In the genomic region with DNA sequence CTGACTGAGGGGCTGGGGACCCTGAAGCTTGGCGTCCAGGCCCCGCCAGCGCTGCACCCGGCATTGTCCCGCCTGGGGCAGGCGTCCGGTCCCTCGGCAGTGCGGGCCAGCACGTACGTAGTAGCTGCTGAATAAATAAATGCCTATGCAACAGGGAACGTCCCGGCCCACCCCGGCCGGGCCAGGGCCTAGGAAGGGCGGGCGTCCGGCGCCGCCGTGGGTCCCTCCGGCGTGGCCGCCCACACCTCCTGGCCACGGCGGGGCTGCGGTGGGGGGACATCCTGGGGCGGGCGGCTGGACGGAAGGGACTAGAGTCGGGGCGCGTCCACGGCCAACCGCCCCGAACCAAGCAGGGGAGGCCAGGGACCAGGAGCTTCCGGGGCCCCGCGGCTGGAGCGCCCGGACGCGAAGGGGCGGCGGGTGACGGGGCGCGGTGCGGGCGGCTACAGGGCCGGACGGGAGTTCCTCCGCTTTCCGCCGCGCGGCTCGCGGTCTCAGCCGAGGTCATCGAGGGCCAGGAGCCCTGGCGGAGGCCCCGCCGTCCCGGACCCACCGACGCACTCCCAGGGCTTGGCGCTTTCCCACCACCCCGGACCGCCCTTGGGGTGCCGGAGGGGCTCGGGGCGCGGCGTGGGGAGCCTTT, we compare ENCODE assay signal across 8 cellular contexts. TPM values are rescaled to one million over a fixed set of nuclear protein-coding genes. Genes with fewer than 3 reads are reported as not detected.
A peak's percentile ranks its signal among the peaks of the same experiment; 100 is the strongest.
DNase-seq lines count a peak whose midpoint lies in the region; ATAC-seq and TF ChIP-seq lines count a peak whose summit lies in the region.

No MANE protein-coding gene starts in this region.

- H3K27ac Mint-ChIP-seq in effector memory CD8-positive, alpha-beta T cell: peak overlapping the region; percentile 39 to 87

- no peak for TF ChIP-seq EP300 in suprapubic skin (IDR thresholded peaks at IDR 0.05)

- TF ChIP-seq CTCF in lung (IDR thresholded peaks at IDR 0.05; ENCODE audit: control extremely low read depth, extremely low read depth): no peak
- no peak for TF ChIP-seq CTCF in suprapubic skin (IDR thresholded peaks at IDR 0.05)

- H3K36me3 Mint-ChIP-seq in effector memory CD8-positive, alpha-beta T cell (ENCODE audit: insufficient read depth): peaks cover 12% of the 10 kb centered on the region

- peak; percentile 48 for ATAC-seq in GM18907 (IDR thresholded peaks at IDR 0.05; ENCODE audit: unreplicated experiment)
- ATAC-seq in HG03066 (IDR thresholded peaks at IDR 0.05; ENCODE audit: low read depth, unreplicated experiment): peak; percentile 30
- peak; percentile 23 for ATAC-seq in effector memory CD8-positive, alpha-beta T cell (replicated peaks)
- ATAC-seq in lung (ENCODE audit: insufficient read depth, low FRiP score): peak; percentile 36

- peaks cover 5 to 6% of the 10 kb centered on the region in 2 donors for H3K4me1 ChIP-seq in lung (ENCODE audit: control insufficient read depth in 2 of 2, insufficient read depth in 2 of 2, low read length in 2 of 2)
- H3K4me1 ChIP-seq in suprapubic skin: peaks cover 46% of the 10 kb centered on the region

- H3K9me3 Mint-ChIP-seq in effector memory CD8-positive, alpha-beta T cell: no peaks in the 10 kb centered on the region

- H3K4me1 Mint-ChIP-seq in effector memory CD8-positive, alpha-beta T cell (ENCODE audit: low read depth in 2 of 2): peaks cover 0 to 5% of the 10 kb centered on the region in 2 donors

- peaks cover 0 to 3% of the 10 kb centered on the region in 2 donors for H3K9me3 ChIP-seq in lung (ENCODE audit: control insufficient read depth in 2 of 2, insufficient read depth in 1 of 2, low read length in 1 of 2)
- no peaks in the 10 kb centered on the region for H3K9me3 ChIP-seq in suprapubic skin

- peak; percentile 22 for DNase-seq in activated CD4-positive, alpha-beta T cell treated with anti-CD3 and anti-CD28 coated beads for 48 hours
- no peak for DNase-seq in effector memory CD8-positive, alpha-beta T cell
- peak; percentile 48 for DNase-seq in lung (ENCODE audit: low spot score)
- DNase-seq in suprapubic skin (ENCODE audit: low spot score in 2 of 2): peak; percentile 72 to 81
- no peak for DNase-seq in pons (ENCODE audit: low spot score)
- no peak for DNase-seq in HK-2 (ENCODE audit: unreplicated experiment)

- no peaks in the 10 kb centered on the region for H3K36me3 ChIP-seq in lung (ENCODE audit: control insufficient read depth in 2 of 2, insufficient read depth in 2 of 2, low read length in 2 of 2)
- no peaks in the 10 kb centered on the region for H3K36me3 ChIP-seq in suprapubic skin

- H3K27me3 ChIP-seq in lung (ENCODE audit: control insufficient read depth, insufficient read depth): no peaks in the 10 kb centered on the region
- no peaks in the 10 kb centered on the region for H3K27me3 ChIP-seq in suprapubic skin

- peak overlapping the region; percentile 96 for H3K4me3 ChIP-seq in lung
- peak overlapping the region; percentile 95 for H3K4me3 ChIP-seq in suprapubic skin

- H3K27me3 Mint-ChIP-seq in effector memory CD8-positive, alpha-beta T cell: peaks cover 23 to 26% of the 10 kb centered on the region in 2 donors

- WGBS in lung, 2 donors: 1% methylated on average over 49 to 75 of the region's 75 CpGs
- 0% methylated on average over 4 of the region's 75 CpGs for WGBS in suprapubic skin

- no peak for TF ChIP-seq POLR2A in suprapubic skin (IDR thresholded peaks at IDR 0.05)

- H3K4me3 Mint-ChIP-seq in effector memory CD8-positive, alpha-beta T cell: peak overlapping the region; percentile 71 to 80

- H3K27ac ChIP-seq in lung (ENCODE audit: low read depth in 1 of 2, low read length in 1 of 2): peak overlapping the region; percentile 98 to 99
- peak overlapping the region; percentile 94 for H3K27ac ChIP-seq in suprapubic skin

RNA-seq across cellular contexts. Expression of gene WWC2, which starts 0.9 kb away (rescaled TPM):
- total RNA-seq in lung (100 to 1,000 TPM in 1 of 2 donors, 10 to 100 TPM in 1; 74.2 to 124 TPM), suprapubic skin (10 to 100 TPM in 3 of 4 donors, 1 to 10 TPM in 1; 9.2 to 30.4 (median 15.2) TPM)
- 10 to 100 TPM; 15.6 to 16.3 TPM for polyA plus RNA-seq in lung

Comparison
In these comparisons a context has a peak if more than half of its experiments do, and no peak if none do; other contexts are left out.
1. DNase-seq: peak in activated CD4-positive, alpha-beta T cell treated with anti-CD3 and anti-CD28 coated beads for 48 hours (single experiment), lung (single experiment) and suprapubic skin (2 of 2); none in effector memory CD8-positive, alpha-beta T cell (0 of 3), pons (single experiment) and HK-2 (single experiment).
2. Peak in every context shown above with its lines, with median percentiles within 50 percentile points of each other: ATAC-seq.